ENCODE assay signal across 9 cellular contexts in the genomic region with DNA sequence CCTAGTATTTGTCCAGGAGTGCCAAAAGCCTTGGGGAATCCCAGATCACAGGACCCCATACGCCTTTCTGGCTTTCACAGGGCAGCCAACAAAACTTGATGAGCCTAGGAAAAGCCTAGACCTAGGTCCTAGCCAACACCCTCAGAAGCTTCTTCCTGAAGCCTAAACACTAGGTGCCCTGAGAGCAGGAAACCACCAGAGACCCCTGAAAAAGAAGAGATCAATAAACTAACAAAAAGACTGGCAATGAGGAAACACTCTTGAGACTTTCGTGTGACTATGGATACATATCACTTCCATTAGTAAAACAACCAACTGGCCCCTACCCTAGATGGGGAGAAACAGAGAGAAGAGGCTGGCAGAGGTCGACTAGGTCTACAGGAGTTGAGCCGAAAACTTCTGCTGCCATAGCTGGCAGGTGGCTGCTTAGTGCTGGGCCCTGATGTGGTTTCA. TPM values are rescaled to one million over a fixed set of nuclear protein-coding genes. Genes with fewer than 3 reads are reported as not detected.
DNase-seq lines count a peak whose midpoint lies in the region; ATAC-seq and TF ChIP-seq lines count a peak whose summit lies in the region.
"Had no signal": no experiment of that assay in that cellular context is flagged by ENCODE, and none has a peak within 500 bp of the region (broad histone marks: within the 10 kb centered on the region; RNA-seq: fewer than 3 reads in every experiment).

No MANE protein-coding gene starts in this region.

- TF ChIP-seq CTCF in LNCaP clone FGC (IDR thresholded peaks at IDR 0.05; ENCODE audit: control insufficient read depth, extremely low read depth, insufficient read depth) (no peak), osteoblast (IDR thresholded peaks at IDR 0.05; ENCODE audit: extremely low read depth, low read depth, low read length) (no peak)

- H3K27me3 ChIP-seq in CD4-positive, alpha-beta memory T cell (ENCODE audit: insufficient read depth, low read length), result no peaks in the 10 kb centered on the region
- H3K27me3 ChIP-seq in ectodermal cell (ENCODE audit: control insufficient read depth, insufficient read depth, low read length, poor library complexity, severe bottlenecking) (no peaks in the 10 kb centered on the region), osteoblast (ENCODE audit: insufficient read depth, low read length) (no peaks in the 10 kb centered on the region)

- peak overlapping the region; percentile 83 to 99 (median 95) for H3K4me3 Mint-ChIP-seq in CD4-positive, alpha-beta memory T cell

- H3K9me3 ChIP-seq in CD4-positive, alpha-beta memory T cell (ENCODE audit: control insufficient read depth in 1 of 2, low read length in 2 of 2), result no peaks in the 10 kb centered on the region
- H3K9me3 ChIP-seq in ectodermal cell (ENCODE audit: control insufficient read depth, low read length) (no peaks in the 10 kb centered on the region), osteoblast (ENCODE audit: low read depth, low read length) (no peaks in the 10 kb centered on the region)

- H3K79me2 ChIP-seq in osteoblast (ENCODE audit: insufficient read depth, low read length), result peaks cover 52% of the 10 kb centered on the region

- ATAC-seq in esophagus mucosa (no peak), GM19035 (IDR thresholded peaks at IDR 0.05; ENCODE audit: unreplicated experiment) (no peak), GM18498 (IDR thresholded peaks at IDR 0.05; ENCODE audit: unreplicated experiment) (no peak)

- H3K4me3 ChIP-seq in CD4-positive, alpha-beta memory T cell (ENCODE audit: low read length in 2 of 2), result peak overlapping the region; percentile 79 to 89
- H3K4me3 ChIP-seq in LNCaP clone FGC (ENCODE audit: low read depth, low read length) (peak overlapping the region; percentile 79), ectodermal cell (ENCODE audit: insufficient read depth, low read depth, low read length) (peak overlapping the region; percentile 90), osteoblast (ENCODE audit: insufficient read depth, low read length) (peak overlapping the region; percentile 91)

- no peak overlapping the region for H2AFZ ChIP-seq in osteoblast (ENCODE audit: low read length)

- H3K36me3 Mint-ChIP-seq in CD4-positive, alpha-beta memory T cell, result peaks cover 17 to 39% of the 10 kb centered on the region in 2 donors

- CTCF ChIA-PET in CD4-positive, alpha-beta memory T cell (lab: Charles Lee; ENCODE audit: partially characterized antibody), result interaction anchor here (1.0 to 2.0 kb wide), 9 partner anchors 13 to 303 kb away, joined by 3 to 9 read pairs (median 4); a partner anchor contains a TSS

- WGBS in ectodermal cell, 2 experiments, result 78 to 87% methylated on average over 4 of the region's 4 CpGs

- H4K20me1 ChIP-seq in osteoblast (ENCODE audit: insufficient read depth, low read length), result peaks cover 55% of the 10 kb centered on the region

- intact Hi-C loops in CD4-positive, alpha-beta memory T cell (cut with micrococcal nuclease), result loop anchor here (2.0 kb wide), 1 partner anchor 59 kb away; no protein-coding TSS in a partner anchor

- peak overlapping the region; percentile 94 for H3K4me2 ChIP-seq in osteoblast (ENCODE audit: insufficient read depth, low read length)

- peaks cover 0 to 2% (median 0%) of the 10 kb centered on the region in 8 donors for H3K9me3 Mint-ChIP-seq in CD4-positive, alpha-beta memory T cell

- H3K4me1 Mint-ChIP-seq in CD4-positive, alpha-beta memory T cell, result peaks cover 23 to 65% (median 52%) of the 10 kb centered on the region in 4 donors

- POLR2A ChIA-PET in CD4-positive, alpha-beta memory T cell (lab: Charles Lee; ENCODE audit: partially characterized antibody), result interaction anchor here (0.6 to 3.3 kb wide), 25 partner anchors 8 to 293 kb away, joined by 3 to 20 read pairs (median 5); a partner anchor contains a TSS

- peaks cover 32% of the 10 kb centered on the region for H3K36me3 ChIP-seq in CD4-positive, alpha-beta memory T cell (ENCODE audit: insufficient read depth, low read length)
- H3K36me3 ChIP-seq in ectodermal cell (ENCODE audit: control insufficient read depth, insufficient read depth, low read length) (peaks cover 6% of the 10 kb centered on the region), osteoblast (ENCODE audit: insufficient read depth, low read length) (peaks cover 26% of the 10 kb centered on the region)

- H3K4me1 ChIP-seq in CD4-positive, alpha-beta memory T cell (ENCODE audit: insufficient read depth, low read length), result peaks cover 62% of the 10 kb centered on the region
- H3K4me1 ChIP-seq in ectodermal cell (ENCODE audit: control insufficient read depth, insufficient read depth, low read length), result peaks cover 26% of the 10 kb centered on the region
- peaks cover 56% of the 10 kb centered on the region for H3K4me1 ChIP-seq in osteoblast (ENCODE audit: insufficient read depth, low read length)

- DNase-seq in CD4-positive, alpha-beta memory T cell, result no peak
- DNase-seq in LNCaP clone FGC (ENCODE audit: low read depth), result no peak
- no peak for DNase-seq in osteoblast (ENCODE audit: insufficient read length, low spot score, missing footprints)
- no peak for DNase-seq in stimulated activated CD4-positive, alpha-beta T cell treated with anti-CD3 and anti-CD28 coated beads, Interleukin-12 subunit alpha, Interleukin-12 subunit beta, amount 100 ng/mL, for 4 hours
- DNase-seq: T1000 had no signal

- peak overlapping the region; percentile 93 to 98 (median 95) for H3K27ac Mint-ChIP-seq in CD4-positive, alpha-beta memory T cell

- peak overlapping the region; percentile 82 for H3K27ac ChIP-seq in CD4-positive, alpha-beta memory T cell (ENCODE audit: low read depth, low read length)
- H3K27ac ChIP-seq in ectodermal cell (ENCODE audit: insufficient read depth, low read depth, low read length, poor library complexity, severe bottlenecking) (no peak overlapping the region), osteoblast (ENCODE audit: low read depth, low read length) (peak overlapping the region; percentile 97)

- no peaks in the 10 kb centered on the region for H3K27me3 Mint-ChIP-seq in CD4-positive, alpha-beta memory T cell

RNA-seq across cellular contexts. Expression of a gene that starts 1.2 kb away (rescaled TPM):
- total RNA-seq in CD4-positive, alpha-beta memory T cell, result 10 to 100 TPM; 79.6 to 87.2 TPM
- 100 to 1,000 TPM in 1 of 2 donors, 10 to 100 TPM in 1; 90.4 to 161 TPM for polyA plus RNA-seq in CD4-positive, alpha-beta memory T cell
- polyA plus RNA-seq in ectodermal cell (2013, experiment 1 of 4), result 65.4 TPM
- 71.6 TPM for polyA plus RNA-seq in ectodermal cell (2013, experiment 2 of 4)
- polyA plus RNA-seq in ectodermal cell (2013, experiment 3 of 4), result 50.4 TPM
- 54.5 TPM for polyA plus RNA-seq in ectodermal cell (2013, experiment 4 of 4)
- total RNA-seq in osteoblast (39.8 and 46.6 TPM in 2 replicates), esophagus mucosa (18.5 TPM)

RNA-seq across cellular contexts. Expression of a gene that starts 1.4 kb away (rescaled TPM):
- total RNA-seq in CD4-positive, alpha-beta memory T cell, result not detected
- polyA plus RNA-seq in CD4-positive, alpha-beta memory T cell, result not detected
- not detected for polyA plus RNA-seq in ectodermal cell (2013, experiment 1 of 4)
- polyA plus RNA-seq in ectodermal cell (2013, experiment 2 of 4), result not detected
- not detected for polyA plus RNA-seq in ectodermal cell (2013, experiment 3 of 4)
- not detected for polyA plus RNA-seq in ectodermal cell (2013, experiment 4 of 4)
- not detected in 2 replicates for total RNA-seq in osteoblast
- total RNA-seq in esophagus mucosa, result not detected

RNA-seq across cellular contexts. Expression of a gene that starts 7.7 kb away (rescaled TPM):
- total RNA-seq in CD4-positive, alpha-beta memory T cell, result 10 to 100 TPM; 41.4 to 47.4 TPM
- 1 to 10 TPM; 3.2 to 3.9 TPM for polyA plus RNA-seq in CD4-positive, alpha-beta memory T cell
- 21.1 TPM for polyA plus RNA-seq in ectodermal cell (2013, experiment 1 of 4)
- polyA plus RNA-seq in ectodermal cell (2013, experiment 2 of 4), result 13.8 TPM
- polyA plus RNA-seq in ectodermal cell (2013, experiment 3 of 4), result 11.4 TPM
- 15.6 TPM for polyA plus RNA-seq in ectodermal cell (2013, experiment 4 of 4)
- 5.3 and 5.8 TPM in 2 replicates for total RNA-seq in osteoblast
- 1.6 TPM for total RNA-seq in esophagus mucosa

RNA-seq across cellular contexts. Expression of a gene that starts 36.6 kb away (rescaled TPM):
- under 1 TPM; 0.23 to 0.25 TPM for total RNA-seq in CD4-positive, alpha-beta memory T cell
- 1 to 10 TPM in 1 of 2 donors, under 1 TPM in 1; 0.42 to 1.1 TPM for polyA plus RNA-seq in CD4-positive, alpha-beta memory T cell
- not detected for polyA plus RNA-seq in ectodermal cell (2013, experiment 1 of 4)
- polyA plus RNA-seq in ectodermal cell (2013, experiment 2 of 4), result not detected
- not detected for polyA plus RNA-seq in ectodermal cell (2013, experiment 3 of 4)
- not detected for polyA plus RNA-seq in ectodermal cell (2013, experiment 4 of 4)
- total RNA-seq in osteoblast (under 0.01 TPM in 1 of 2 replicates, not detected in the other), esophagus mucosa (1.9 TPM)

RNA-seq across cellular contexts. Expression of a gene that starts 54.4 kb away (rescaled TPM):
- 10 to 100 TPM; 59.7 to 60.3 TPM for total RNA-seq in CD4-positive, alpha-beta memory T cell
- 10 to 100 TPM; 44.6 to 47.9 TPM for polyA plus RNA-seq in CD4-positive, alpha-beta memory T cell
- 161 TPM for polyA plus RNA-seq in ectodermal cell (2013, experiment 1 of 4)
- 154 TPM for polyA plus RNA-seq in ectodermal cell (2013, experiment 2 of 4)
- 119 TPM for polyA plus RNA-seq in ectodermal cell (2013, experiment 3 of 4)
- polyA plus RNA-seq in ectodermal cell (2013, experiment 4 of 4), result 136 TPM
- total RNA-seq in osteoblast (94.8 and 99.3 TPM in 2 replicates), esophagus mucosa (80.2 TPM)
